In genomic region chr10:72277340-72277995, GRCh38 we compare ENCODE assay signal across 11 cellular contexts. TPM values are rescaled to one million over a fixed set of nuclear protein-coding genes. Genes with fewer than 3 reads are reported as not detected.
DNase-seq lines count a peak whose midpoint lies in the region; ATAC-seq, FAIRE-seq and TF ChIP-seq lines count a peak whose summit lies in the region.
"Had no signal": no experiment of that assay in that cellular context is flagged by ENCODE, and none has a peak within 500 bp of the region (broad histone marks: within the 10 kb centered on the region; RNA-seq: fewer than 3 reads in every experiment).

No MANE protein-coding gene starts in this region.

- peaks cover 40% of the 10 kb centered on the region for H3K4me1 ChIP-seq in A549
- H3K4me1 ChIP-seq in Loucy (ENCODE audit: insufficient read depth, low read length, poor library complexity, severe bottlenecking), result peaks cover 45% of the 10 kb centered on the region
- peaks cover 20% of the 10 kb centered on the region for H3K4me1 ChIP-seq in endodermal cell (ENCODE audit: control insufficient read depth, insufficient read depth, low read length)

- H3K27ac ChIP-seq in A549 (peak overlapping the region; percentile 98), endodermal cell (ENCODE audit: low read depth, low read length) (no peak overlapping the region)

- H3K4me3 Mint-ChIP-seq in central memory CD8-positive, alpha-beta T cell, result no peak overlapping the region
- H3K4me3 Mint-ChIP-seq in naive B cell (peak overlapping the region in 4 of 8 donors; percentile 12 to 99 (median 59)), endodermal cell (no peak overlapping the region)

- H3F3A ChIP-seq in Loucy (ENCODE audit: low read depth), result no peaks in the 10 kb centered on the region

- no peak for TF ChIP-seq POLR2A in A549 (IDR thresholded peaks at IDR 0.05; ENCODE audit: low read length)

- H3K9ac ChIP-seq in Loucy (ENCODE audit: low read depth, low read length, poor library complexity, severe bottlenecking) (peak overlapping the region; percentile 100), endodermal cell (ENCODE audit: extremely low read depth, low read length, poor library complexity, severe bottlenecking) (no peak overlapping the region)

- no peak for TF ChIP-seq RAD21 in A549 (conservative IDR thresholded peaks at IDR 0.05 in 1 of 2, IDR thresholded peaks at IDR 0.05 in 1 of 2)

- no peak; a peak in 1 of 6 replicates for ATAC-seq in A549
- ATAC-seq in central memory CD8-positive, alpha-beta T cell (replicated peaks; ENCODE audit: extremely low read depth, poor library complexity, severe bottlenecking), result no peak
- ATAC-seq in naive B cell (ENCODE audit: low read depth in 2 of 2), result no peak
- ATAC-seq in GM19463 (IDR thresholded peaks at IDR 0.05; ENCODE audit: unreplicated experiment), result no peak

- 65% methylated on average over 5 of the region's 5 CpGs for WGBS in A549 (ENCODE audit: missing lambda C conversion rate)
- WGBS in endodermal cell (ENCODE audit: insufficient coverage in 1 of 2, insufficient read length in 1 of 2), 2 experiments, result 93 to 98% methylated on average over 4 to 5 of the region's 5 CpGs

- H3K79me2 ChIP-seq in Loucy (ENCODE audit: insufficient read depth, low read length), result peaks cover 46% of the 10 kb centered on the region

- H3K36me3 Mint-ChIP-seq in central memory CD8-positive, alpha-beta T cell (ENCODE audit: insufficient read depth), result peaks cover 27% of the 10 kb centered on the region
- peaks cover 5 to 17% of the 10 kb centered on the region in 2 donors for H3K36me3 Mint-ChIP-seq in naive B cell
- H3K36me3 Mint-ChIP-seq in endodermal cell (ENCODE audit: low read depth), result peaks cover 1% of the 10 kb centered on the region

- peaks cover 23% of the 10 kb centered on the region for H3K36me3 ChIP-seq in Loucy (ENCODE audit: insufficient read depth, low read length)
- H3K36me3 ChIP-seq in endodermal cell (ENCODE audit: control insufficient read depth, insufficient read depth, low read length), result peaks cover 7% of the 10 kb centered on the region

- no peaks in the 10 kb centered on the region for H3K9me2 ChIP-seq in Loucy (replicated peaks; ENCODE audit: low read depth, low read length)

- H3K27ac Mint-ChIP-seq in central memory CD8-positive, alpha-beta T cell (ENCODE audit: low read depth), result peak overlapping the region; percentile 32
- H3K27ac Mint-ChIP-seq in naive B cell (peak overlapping the region in 4 of 6 donors; percentile 26 to 91 (median 89)), endodermal cell (no peak overlapping the region)

- POLR2A ChIA-PET in A549 (lab: Yijun Ruan, JAX), result interaction anchor here (0.6 to 6.8 kb wide), 14 partner anchors 10 to 57 kb away, joined by 3 to 126 read pairs (median 6); no protein-coding TSS in a partner anchor

- H3K4me2 ChIP-seq in A549 (peak overlapping the region; percentile 91), Loucy (ENCODE audit: low read depth, low read length, poor library complexity, severe bottlenecking) (peak overlapping the region; percentile 87)

- peak in 1 of 2 experiments; percentile 74 for DNase-seq in A549 (ENCODE audit: low read depth in 1 of 2, low spot score in 1 of 2)
- DNase-seq in central memory CD8-positive, alpha-beta T cell (ENCODE audit: low spot score in 2 of 2), result no peak
- DNase-seq in naive B cell, result no peak
- DNase-seq in AG20443 (ENCODE audit: low spot score), result no peak
- no peak for DNase-seq in endodermal cell
- DNase-seq in NCI-H146 treated with DMSO at 0.1 percent for 48 hours (lab: John Stamatoyannopoulos, UW; ENCODE audit: unreplicated experiment), result no peak
- DNase-seq: aorta, KG1, SHP77 had no signal

- peaks cover 42% of the 10 kb centered on the region for H3K4me1 Mint-ChIP-seq in central memory CD8-positive, alpha-beta T cell
- peaks cover 34 to 46% (median 42%) of the 10 kb centered on the region in 3 donors for H3K4me1 Mint-ChIP-seq in naive B cell
- H3K4me1 Mint-ChIP-seq in endodermal cell, result peaks cover 31% of the 10 kb centered on the region

- H2AFZ ChIP-seq in Loucy (ENCODE audit: low read length), result no peak overlapping the region

- TF ChIP-seq CTCF in A549 (IDR thresholded peaks at IDR 0.05) (no peak), Loucy (conservative IDR thresholded peaks at IDR 0.05; ENCODE audit: low read length) (no peak), endodermal cell (conservative IDR thresholded peaks at IDR 0.05) (no peak)

- H3K9me3 ChIP-seq in A549 (no peaks in the 10 kb centered on the region), Loucy (ENCODE audit: insufficient read depth, low read depth, low read length) (no peaks in the 10 kb centered on the region), endodermal cell (ENCODE audit: control insufficient read depth, low read length) (no peaks in the 10 kb centered on the region)

- no peak for TF ChIP-seq EP300 in A549 (IDR thresholded peaks at IDR 0.05)

- no peak overlapping the region; the same call in 2 of the 3 replicates for H3K4me3 ChIP-seq in A549
- H3K4me3 ChIP-seq in Loucy (ENCODE audit: low read length, poor library complexity, severe bottlenecking), result peak overlapping the region; percentile 77
- H3K4me3 ChIP-seq in endodermal cell (ENCODE audit: low read length), result no peak overlapping the region

- H3K9me3 Mint-ChIP-seq in central memory CD8-positive, alpha-beta T cell, result no peaks in the 10 kb centered on the region
- H3K9me3 Mint-ChIP-seq in naive B cell (no peaks in the 10 kb centered on the region), endodermal cell (no peaks in the 10 kb centered on the region)

- peaks cover 33% of the 10 kb centered on the region for H4K20me1 ChIP-seq in Loucy (ENCODE audit: insufficient read depth, low read length, poor library complexity, severe bottlenecking)

- H3K27me3 ChIP-seq in Loucy (ENCODE audit: insufficient read depth, low read length, poor library complexity, severe bottlenecking), result peaks cover 18% of the 10 kb centered on the region
- H3K27me3 ChIP-seq in endodermal cell (ENCODE audit: control insufficient read depth, insufficient read depth, low read length, poor library complexity, severe bottlenecking), result no peaks in the 10 kb centered on the region

- FAIRE-seq in A549 (lab: Jason Lieb, UNC), result no peak

- H3K27me3 Mint-ChIP-seq in central memory CD8-positive, alpha-beta T cell, result no peaks in the 10 kb centered on the region
- no peaks in the 10 kb centered on the region for H3K27me3 Mint-ChIP-seq in naive B cell
- no peaks in the 10 kb centered on the region for H3K27me3 Mint-ChIP-seq in endodermal cell (ENCODE audit: insufficient read depth)

- CTCF ChIA-PET in A549 (lab: Yijun Ruan, JAX), result interaction anchor here (1.0 to 8.9 kb wide), 8 partner anchors 10 to 59 kb away, joined by 3 to 89 read pairs (median 5); no protein-coding TSS in a partner anchor

TF ChIP-seq in A549, 52 proteins besides CTCF, POLR2A, EP300 and RAD21:
- no peak for TF ChIP-seq RFX5 (IDR thresholded peaks at IDR 0.05)
- TF ChIP-seq HEYL (CRISPR knock-in tag; IDR thresholded peaks at IDR 0.05), result no peak
- no peak for TF ChIP-seq PBX3 (IDR thresholded peaks at IDR 0.05)
- TF ChIP-seq MYC (IDR thresholded peaks at IDR 0.05; ENCODE audit: borderline replicate concordance, low read length), result no peak
- TF ChIP-seq RARB (CRISPR knock-in tag; IDR thresholded peaks at IDR 0.05), result no peak
- TF ChIP-seq HDAC2 (IDR thresholded peaks at IDR 0.05), result no peak
- TF ChIP-seq CBX8 (IDR thresholded peaks at IDR 0.05), result no peak
- no peak for TF ChIP-seq HES2 (IDR thresholded peaks at IDR 0.05)
- peak; percentile 65; the same call in 1 of the 2 replicates for TF ChIP-seq POLR2AphosphoS2 (conservative IDR thresholded peaks at IDR 0.05; ENCODE audit: low read length)
- TF ChIP-seq KDM1A (IDR thresholded peaks at IDR 0.05; ENCODE audit: low read depth), result 0 out of 2 replicates have a peak, but pooled peaks have one; percentile 3
- peak; percentile 31; the same call in 1 of the 2 replicates for TF ChIP-seq TP53 (CRISPR knock-in tag; IDR thresholded peaks at IDR 0.05)
- TF ChIP-seq RCOR1 (IDR thresholded peaks at IDR 0.05; ENCODE audit: low read depth, low read length), result no peak
- TF ChIP-seq KDM5A (IDR thresholded peaks at IDR 0.05), result no peak
- TF ChIP-seq GATA3 (IDR thresholded peaks at IDR 0.05; ENCODE audit: borderline replicate concordance), result no peak
- TF ChIP-seq USF2 (IDR thresholded peaks at IDR 0.05), result no peak
- TF ChIP-seq EHMT2 (IDR thresholded peaks at IDR 0.05; ENCODE audit: low read depth), result no peak

RNA-seq across cellular contexts. Expression of gene DDIT4, which starts 3.7 kb away (rescaled TPM):
- polyA plus RNA-seq in A549 (2011; rRNA removed) (329 and 392 TPM in 2 replicates), A549 (2017; fragmentation: RNase III; extraction: RNeasy Plus Mini Kit Qiagen cat#74134 plus additional on column Dnase treatment) (188 to 239 TPM (median 238 TPM) in 3 replicates), naive B cell (ENCODE audit: low read depth in 6 of 6) (100 to 1,000 TPM in 1 of 6 donors, 10 to 100 TPM in 5; 22.6 to 124 (median 78.2) TPM)
- polyA plus RNA-seq in A549 (2012; cell fraction: cytosol; rRNA removed), result 189 and 275 TPM in 2 replicates
- polyA plus RNA-seq in A549 (2012; cell fraction: nucleus; rRNA removed), result 368 and 387 TPM in 2 replicates
- polyA minus RNA-seq in A549 (2011; rRNA and poly(A)+ RNA removed), result 299 and 339 TPM in 2 replicates
- 10 to 100 TPM; 20.5 to 30.2 TPM for total RNA-seq in endodermal cell
- polyA plus RNA-seq in endodermal cell (2013, experiment 1 of 2), result 178 TPM
- 119 TPM for polyA plus RNA-seq in endodermal cell (2013, experiment 2 of 2)
